ENCODE assay signal across 24 cellular contexts in the genomic region with DNA sequence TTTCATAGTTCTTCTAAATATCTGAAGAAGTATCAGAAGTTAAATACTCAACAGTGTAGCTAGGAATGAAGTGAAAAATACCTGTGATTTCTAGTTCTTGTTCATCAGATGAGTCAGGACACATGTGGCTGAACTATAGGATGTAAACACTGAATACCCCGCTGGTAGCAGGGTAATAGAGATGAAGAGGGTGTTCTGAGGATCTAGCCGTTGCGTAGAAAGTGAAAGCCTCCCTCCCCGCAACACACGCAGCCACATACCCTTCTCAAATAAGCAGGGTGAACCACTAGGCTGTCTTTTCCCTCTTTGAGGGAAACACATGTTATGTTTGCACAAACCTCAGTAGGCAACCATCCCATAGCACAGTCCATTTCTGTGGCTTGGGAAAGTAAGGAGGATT. TPM values are rescaled to one million over a fixed set of nuclear protein-coding genes. Genes with fewer than 3 reads are reported as not detected.
"Had no signal": no experiment of that assay in that cellular context is flagged by ENCODE, and none has a peak within 500 bp of the region (broad histone marks: within the 10 kb centered on the region; RNA-seq: fewer than 3 reads in every experiment).

No MANE protein-coding gene starts in this region.

- H3K4me1 Mint-ChIP-seq: brain; naive thymus-derived CD8-positive, alpha-beta T cell had no signal

- H3K27ac ChIP-seq: prostate gland, right atrium auricular region, suprapubic skin, transverse colon, vagina had no signal

- H3K9me3 ChIP-seq: prostate gland, right atrium auricular region, suprapubic skin, transverse colon, vagina had no signal

- H3K4me3 ChIP-seq: prostate gland, right atrium auricular region, suprapubic skin, transverse colon, vagina had no signal

- H3K36me3 Mint-ChIP-seq: brain; naive thymus-derived CD8-positive, alpha-beta T cell; WTC11 had no signal

- H3K9me3 Mint-ChIP-seq: brain; naive thymus-derived CD8-positive, alpha-beta T cell; stimulated activated naive CD8-positive, alpha-beta T cell treated with anti-CD3 and anti-CD28 coated beads, Interleukin-15, Interleukin-2, amounts not matched to agents 100 ng/mL and 50 ng/mL, for 24 hours; WTC11 had no signal

- H3K4me3 Mint-ChIP-seq: stimulated activated naive CD8-positive, alpha-beta T cell treated with anti-CD3 and anti-CD28 coated beads, Interleukin-15, Interleukin-2, amounts not matched to agents 100 ng/mL and 50 ng/mL, for 24 hours had no signal

- ATAC-seq: left cardiac atrium; naive thymus-derived CD8-positive, alpha-beta T cell; WTC11 had no signal

- DNase-seq: activated CD4-positive, alpha-beta T cell treated with anti-CD3 and anti-CD28 coated beads for 4 hours; activated naive CD4-positive, alpha-beta T cell; caudate nucleus; erythroblast; foreskin melanocyte; glutamatergic neuron; hippocampal formation; left cardiac atrium; mesendoderm; naive thymus-derived CD8-positive, alpha-beta T cell; occipital lobe; stimulated activated CD4-positive, alpha-beta T cell treated with anti-CD3 and anti-CD28 coated beads, Interleukin-2, amount 100 ng/mL, for 24 hours; transverse colon had no signal

- H3K4me1 ChIP-seq: prostate gland had no signal

- H3K36me3 ChIP-seq: prostate gland, right atrium auricular region, suprapubic skin, transverse colon, vagina had no signal

- H3K27me3 Mint-ChIP-seq: naive thymus-derived CD8-positive, alpha-beta T cell; stimulated activated naive CD8-positive, alpha-beta T cell treated with anti-CD3 and anti-CD28 coated beads, Interleukin-15, Interleukin-2, amounts not matched to agents 100 ng/mL and 50 ng/mL, for 24 hours had no signal

- H3K27me3 ChIP-seq: right atrium auricular region, suprapubic skin, transverse colon, vagina had no signal

- H3K27ac Mint-ChIP-seq: brain; stimulated activated naive CD8-positive, alpha-beta T cell treated with anti-CD3 and anti-CD28 coated beads, Interleukin-15, Interleukin-2, amounts not matched to agents 100 ng/mL and 50 ng/mL, for 24 hours; WTC11 had no signal

RNA-seq across cellular contexts. Expression of gene RNASE12, which starts 16.4 kb away (rescaled TPM):
- total RNA-seq: activated CD8-positive, alpha-beta memory T cell treated with anti-CD3 and anti-CD28 coated beads for 36 hours; left cardiac atrium; lower leg skin; naive thymus-derived CD8-positive, alpha-beta T cell; occipital lobe; prostate gland; right atrium auricular region; skeletal muscle tissue; suprapubic skin; T-helper 2 cell treated with Interferon-gamma antibody and Interleukin-4, amounts not matched to agents 100 ng/mL and 5 ng/mL, for 36 hours; transverse colon; vagina; WTC11 had no signal

RNA-seq across cellular contexts. Expression of gene RNASE11, which starts 19.8 kb away (rescaled TPM):
- total RNA-seq: activated CD8-positive, alpha-beta memory T cell treated with anti-CD3 and anti-CD28 coated beads for 36 hours; left cardiac atrium; lower leg skin; naive thymus-derived CD8-positive, alpha-beta T cell; occipital lobe; right atrium auricular region; skeletal muscle tissue; suprapubic skin; T-helper 2 cell treated with Interferon-gamma antibody and Interleukin-4, amounts not matched to agents 100 ng/mL and 5 ng/mL, for 36 hours; transverse colon; vagina; WTC11 had no signal

RNA-seq across cellular contexts. Expression of gene OR6S1, which starts 33.9 kb away (rescaled TPM):
- total RNA-seq: activated CD8-positive, alpha-beta memory T cell treated with anti-CD3 and anti-CD28 coated beads for 36 hours; left cardiac atrium; lower leg skin; naive thymus-derived CD8-positive, alpha-beta T cell; occipital lobe; prostate gland; right atrium auricular region; skeletal muscle tissue; suprapubic skin; T-helper 2 cell treated with Interferon-gamma antibody and Interleukin-4, amounts not matched to agents 100 ng/mL and 5 ng/mL, for 36 hours; transverse colon; vagina; WTC11 had no signal

RNA-seq across cellular contexts. Expression of gene RNASE9, which starts 46.8 kb away (rescaled TPM):
- total RNA-seq: activated CD8-positive, alpha-beta memory T cell treated with anti-CD3 and anti-CD28 coated beads for 36 hours; left cardiac atrium; lower leg skin; naive thymus-derived CD8-positive, alpha-beta T cell; occipital lobe; prostate gland; right atrium auricular region; skeletal muscle tissue; suprapubic skin; T-helper 2 cell treated with Interferon-gamma antibody and Interleukin-4, amounts not matched to agents 100 ng/mL and 5 ng/mL, for 36 hours; transverse colon; vagina; WTC11 had no signal
